In the genomic region with DNA sequence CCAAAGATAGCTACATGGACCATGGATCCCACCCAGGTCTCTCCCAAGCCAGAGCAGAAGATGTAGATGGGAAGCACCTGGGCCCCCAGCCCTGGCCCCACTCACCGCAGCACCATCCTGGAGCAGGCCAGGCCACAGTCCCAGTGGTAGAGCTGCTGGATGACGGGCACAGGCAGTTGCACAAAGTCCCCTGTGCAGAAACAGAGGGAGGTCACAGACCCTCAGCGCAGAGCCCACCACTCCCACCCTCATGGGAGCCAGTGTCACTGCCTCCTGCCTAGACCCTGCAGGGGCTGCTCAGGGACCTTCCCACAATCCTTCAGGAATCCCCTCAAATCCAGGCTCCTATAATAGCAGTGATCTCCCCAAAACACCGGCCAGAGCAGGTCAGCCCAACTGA, we compare ENCODE assay signal across 27 cellular contexts. TPM values are rescaled to one million over a fixed set of nuclear protein-coding genes. Genes with fewer than 3 reads are reported as not detected.
DNase-seq lines count a peak whose midpoint lies in the region; ATAC-seq and TF ChIP-seq lines count a peak whose summit lies in the region.
"Had no signal": no experiment of that assay in that cellular context is flagged by ENCODE, and none has a peak within 500 bp of the region (broad histone marks: within the 10 kb centered on the region; RNA-seq: fewer than 3 reads in every experiment).

No MANE protein-coding gene starts in this region.

- no peaks in the 10 kb centered on the region for H3K9me3 Mint-ChIP-seq in activated CD8-positive, alpha-beta T cell treated with anti-CD3 and anti-CD28 coated beads, Interleukin-2, amount 10 ng/mL, durations not matched to agents 7 days and 5 days (ENCODE audit: insufficient read depth)
- no peaks in the 10 kb centered on the region for H3K9me3 Mint-ChIP-seq in activated CD8-positive, alpha-beta T cell treated with anti-CD3 and anti-CD28 coated beads for 36 hours
- no peaks in the 10 kb centered on the region for H3K9me3 Mint-ChIP-seq in GM23338
- no peaks in the 10 kb centered on the region for H3K9me3 Mint-ChIP-seq in endodermal cell
- H3K9me3 Mint-ChIP-seq: CD8-positive, alpha-beta memory T cell had no signal

- H3F3A ChIP-seq in GM23338 (replicated peaks; ENCODE audit: low read depth), result no peaks in the 10 kb centered on the region

- H3K36me3 Mint-ChIP-seq in activated CD8-positive, alpha-beta T cell treated with anti-CD3 and anti-CD28 coated beads, Interleukin-2, amount 10 ng/mL, durations not matched to agents 7 days and 5 days (ENCODE audit: low read depth), result peaks cover 28% of the 10 kb centered on the region
- peaks cover 17% of the 10 kb centered on the region for H3K36me3 Mint-ChIP-seq in activated CD8-positive, alpha-beta T cell treated with anti-CD3 and anti-CD28 coated beads for 36 hours (ENCODE audit: low read depth)
- H3K36me3 Mint-ChIP-seq in GM23338 (ENCODE audit: low read depth) (peaks cover 33% of the 10 kb centered on the region), endodermal cell (ENCODE audit: low read depth) (peaks cover 36% of the 10 kb centered on the region)

- CTCF ChIA-PET in activated CD8-positive, alpha-beta T cell treated with anti-CD3 and anti-CD28 coated beads, Interleukin-2, amount 10 ng/mL, durations not matched to agents 7 days and 5 days (lab: Charles Lee), result no interaction called here
- CTCF ChIA-PET in activated CD8-positive, alpha-beta T cell treated with anti-CD3 and anti-CD28 coated beads for 36 hours (lab: Charles Lee), result interaction anchor here (1.3 kb wide), 1 partner anchor 23 kb away, joined by 3 read pairs; no protein-coding TSS in a partner anchor

- H3K4me3 Mint-ChIP-seq in activated CD8-positive, alpha-beta T cell treated with anti-CD3 and anti-CD28 coated beads, Interleukin-2, amount 10 ng/mL, durations not matched to agents 7 days and 5 days, result no peak overlapping the region
- no peak overlapping the region for H3K4me3 Mint-ChIP-seq in activated CD8-positive, alpha-beta T cell treated with anti-CD3 and anti-CD28 coated beads for 36 hours
- H3K4me3 Mint-ChIP-seq in GM23338, result no peak overlapping the region
- no peak overlapping the region for H3K4me3 Mint-ChIP-seq in endodermal cell
- H3K4me3 Mint-ChIP-seq: CD8-positive, alpha-beta memory T cell had no signal

- no peak for DNase-seq in activated CD8-positive, alpha-beta T cell treated with anti-CD3 and anti-CD28 coated beads, Interleukin-2, amount 10 ng/mL, durations not matched to agents 7 days and 5 days
- DNase-seq in activated CD8-positive, alpha-beta T cell treated with anti-CD3 and anti-CD28 coated beads for 36 hours, result no peak
- DNase-seq in GM23338 (ENCODE audit: low spot score) (no peak), endodermal cell (no peak), osteoblast (ENCODE audit: insufficient read length, low spot score, missing footprints) (peak; percentile 17), MG63 (no peak), NCI-H524 treated with DMSO at 0.1 percent for 48 hours (lab: John Stamatoyannopoulos, UW) (no peak)
- DNase-seq: ACHN; Calu3; CD8-positive, alpha-beta memory T cell; DMS153; GOT3; MM.1S; NCI-H1048; NCI-H1417 treated with DMSO at 0.1 percent for 48 hours; NCI-H187; NCI-H2107; NCI-H2227 treated with DMSO at 0.1 percent for 48 hours; NCI-H510A; NCI-H748 treated with DMSO at 0.1 percent for 48 hours; NK-92 treated with Interleukin-12 subunit alpha and Interleukin-12 subunit beta, amount 100 ng/mL, for 24 hours had no signal

- POLR2A ChIA-PET in activated CD8-positive, alpha-beta T cell treated with anti-CD3 and anti-CD28 coated beads, Interleukin-2, amount 10 ng/mL, durations not matched to agents 7 days and 5 days (lab: Charles Lee), result interaction anchor here (0.9 kb wide), 1 partner anchor 19 kb away, joined by 3 read pairs; no protein-coding TSS in a partner anchor
- POLR2A ChIA-PET in activated CD8-positive, alpha-beta T cell treated with anti-CD3 and anti-CD28 coated beads for 36 hours (lab: Charles Lee), result interaction anchor here (1.3 kb wide), 1 partner anchor 18 kb away, joined by 5 read pairs; no protein-coding TSS in a partner anchor

- no peak for ATAC-seq in activated CD8-positive, alpha-beta T cell treated with anti-CD3 and anti-CD28 coated beads, Interleukin-2, amount 10 ng/mL, durations not matched to agents 7 days and 5 days
- ATAC-seq in activated CD8-positive, alpha-beta T cell treated with anti-CD3 and anti-CD28 coated beads for 36 hours, result no peak
- ATAC-seq in GM23338, result no peak
- ATAC-seq in GM19351 (IDR thresholded peaks at IDR 0.05; ENCODE audit: unreplicated experiment), result no peak
- ATAC-seq: K562 had no signal

- H4K20me1 ChIP-seq in GM23338 (replicated peaks; ENCODE audit: insufficient read depth), result peaks cover 16% of the 10 kb centered on the region
- peaks cover 65% of the 10 kb centered on the region for H4K20me1 ChIP-seq in osteoblast (ENCODE audit: insufficient read depth, low read length)

- no peak for TF ChIP-seq CTCF in activated CD8-positive, alpha-beta T cell treated with anti-CD3 and anti-CD28 coated beads for 36 hours (IDR thresholded peaks at IDR 0.05)
- TF ChIP-seq CTCF in GM23338 (conservative IDR thresholded peaks at IDR 0.05; ENCODE audit: low read depth in 2 of 2) (no peak), endodermal cell (conservative IDR thresholded peaks at IDR 0.05) (no peak), osteoblast (IDR thresholded peaks at IDR 0.05; ENCODE audit: extremely low read depth, low read depth, low read length) (no peak)

- H3K27ac Mint-ChIP-seq in activated CD8-positive, alpha-beta T cell treated with anti-CD3 and anti-CD28 coated beads, Interleukin-2, amount 10 ng/mL, durations not matched to agents 7 days and 5 days, result peak overlapping the region; percentile 66
- H3K27ac Mint-ChIP-seq in activated CD8-positive, alpha-beta T cell treated with anti-CD3 and anti-CD28 coated beads for 36 hours, result no peak overlapping the region
- H3K27ac Mint-ChIP-seq in GM23338, result 0 out of 2 replicates have a peak overlapping the region, but pooled peaks have one; percentile 59
- H3K27ac Mint-ChIP-seq in endodermal cell, result peak overlapping the region; percentile 66

- WGBS in endodermal cell (ENCODE audit: insufficient coverage in 1 of 2, insufficient read length in 1 of 2), 2 experiments, result 93 to 96% methylated on average over 3 to 4 of the region's 4 CpGs

- no peaks in the 10 kb centered on the region for H3K9me2 ChIP-seq in GM23338 (ENCODE audit: insufficient read depth)

- intact Hi-C loops in activated CD8-positive, alpha-beta T cell treated with anti-CD3 and anti-CD28 coated beads for 36 hours (cut with micrococcal nuclease), result no loop called here

- H3K27me3 ChIP-seq in GM23338 (ENCODE audit: insufficient read depth) (no peaks in the 10 kb centered on the region), endodermal cell (ENCODE audit: control insufficient read depth, insufficient read depth, low read length, poor library complexity, severe bottlenecking) (no peaks in the 10 kb centered on the region), osteoblast (ENCODE audit: insufficient read depth, low read length) (no peaks in the 10 kb centered on the region), MG63 (no peaks in the 10 kb centered on the region)
- H3K27me3 ChIP-seq: BLaER1 treated with 17β-estradiol and CSF1 and Interleukin-3, amounts not matched to agents 10 nM and 100 nM; SJSA1 had no signal

- H3K36me3 ChIP-seq in GM23338 (ENCODE audit: insufficient read depth) (no peaks in the 10 kb centered on the region; the same call in 1 of the 2 replicates), endodermal cell (ENCODE audit: control insufficient read depth, insufficient read depth, low read length) (peaks cover 30% of the 10 kb centered on the region), osteoblast (ENCODE audit: insufficient read depth, low read length) (peaks cover 50% of the 10 kb centered on the region), MG63 (peaks cover 31% of the 10 kb centered on the region)

- H3K4me1 ChIP-seq in GM23338 (ENCODE audit: insufficient read depth) (peaks cover 5% of the 10 kb centered on the region; the same call in 1 of the 2 replicates), endodermal cell (ENCODE audit: control insufficient read depth, insufficient read depth, low read length) (no peaks in the 10 kb centered on the region), osteoblast (ENCODE audit: insufficient read depth, low read length) (peaks cover 22% of the 10 kb centered on the region)

- peaks cover 22% of the 10 kb centered on the region for H3K4me1 Mint-ChIP-seq in activated CD8-positive, alpha-beta T cell treated with anti-CD3 and anti-CD28 coated beads, Interleukin-2, amount 10 ng/mL, durations not matched to agents 7 days and 5 days (ENCODE audit: low read depth)
- peaks cover 17% of the 10 kb centered on the region for H3K4me1 Mint-ChIP-seq in activated CD8-positive, alpha-beta T cell treated with anti-CD3 and anti-CD28 coated beads for 36 hours (ENCODE audit: low read depth)
- H3K4me1 Mint-ChIP-seq in GM23338, result peaks cover 9% of the 10 kb centered on the region; the same call in 2 of the 3 replicates
- peaks cover 9% of the 10 kb centered on the region for H3K4me1 Mint-ChIP-seq in endodermal cell

- no peak overlapping the region for H2AFZ ChIP-seq in GM23338
- H2AFZ ChIP-seq in osteoblast (ENCODE audit: low read length), result no peak overlapping the region

- H3K27ac ChIP-seq in GM23338 (ENCODE audit: low read depth) (no peak overlapping the region), endodermal cell (ENCODE audit: low read depth, low read length) (no peak overlapping the region), osteoblast (ENCODE audit: low read depth, low read length) (no peak overlapping the region)
- H3K27ac ChIP-seq: 22Rv1, SJSA1 had no signal

- no peak overlapping the region for H3K9ac ChIP-seq in endodermal cell (ENCODE audit: extremely low read depth, low read length, poor library complexity, severe bottlenecking)
- H3K9ac ChIP-seq: BLaER1 treated with 17β-estradiol and CSF1 and Interleukin-3, amounts not matched to agents 10 nM and 100 nM had no signal

- H3K79me2 ChIP-seq in GM23338 (replicated peaks; ENCODE audit: insufficient read depth) (peaks cover 35% of the 10 kb centered on the region), osteoblast (ENCODE audit: insufficient read depth, low read length) (peaks cover 71% of the 10 kb centered on the region)

- no peaks in the 10 kb centered on the region for H3K27me3 Mint-ChIP-seq in activated CD8-positive, alpha-beta T cell treated with anti-CD3 and anti-CD28 coated beads, Interleukin-2, amount 10 ng/mL, durations not matched to agents 7 days and 5 days (ENCODE audit: low read depth)
- H3K27me3 Mint-ChIP-seq in activated CD8-positive, alpha-beta T cell treated with anti-CD3 and anti-CD28 coated beads for 36 hours, result no peaks in the 10 kb centered on the region
- H3K27me3 Mint-ChIP-seq in GM23338 (ENCODE audit: insufficient read depth, low read depth, poor library complexity) (peaks cover 3% of the 10 kb centered on the region), endodermal cell (ENCODE audit: insufficient read depth) (no peaks in the 10 kb centered on the region)
- H3K27me3 Mint-ChIP-seq: CD8-positive, alpha-beta memory T cell had no signal

- H3K4me3 ChIP-seq in GM23338, result no peak overlapping the region
- H3K4me3 ChIP-seq in endodermal cell (ENCODE audit: low read length), result no peak overlapping the region
- H3K4me3 ChIP-seq in osteoblast (ENCODE audit: insufficient read depth, low read length), result no peak overlapping the region
- no peak overlapping the region for H3K4me3 ChIP-seq in MG63
- H3K4me3 ChIP-seq: BLaER1 treated with 17β-estradiol and CSF1 and Interleukin-3, amounts not matched to agents 10 nM and 100 nM; K562; SJSA1 had no signal

- H3K9me3 ChIP-seq in endodermal cell (ENCODE audit: control insufficient read depth, low read length) (no peaks in the 10 kb centered on the region), osteoblast (ENCODE audit: low read depth, low read length) (no peaks in the 10 kb centered on the region), MG63 (no peaks in the 10 kb centered on the region)
- H3K9me3 ChIP-seq: BLaER1 treated with 17β-estradiol and CSF1 and Interleukin-3, amounts not matched to agents 10 nM and 100 nM; SJSA1 had no signal

- no peak overlapping the region for H3K4me2 ChIP-seq in GM23338
- no peak overlapping the region for H3K4me2 ChIP-seq in osteoblast (ENCODE audit: insufficient read depth, low read length)

RNA-seq across cellular contexts. Expression of gene GUCD1, which starts 6.1 kb away (rescaled TPM):
- total RNA-seq in activated CD8-positive, alpha-beta T cell treated with anti-CD3 and anti-CD28 coated beads, Interleukin-2, amount 10 ng/mL, durations not matched to agents 7 days and 5 days, result 100 to 1,000 TPM; 129 to 133 TPM
- 100 to 1,000 TPM in 1 of 2 experiments, 10 to 100 TPM in 1; 99.7 to 111 TPM for total RNA-seq in activated CD8-positive, alpha-beta T cell treated with anti-CD3 and anti-CD28 coated beads for 36 hours
- 91.1 and 106 TPM in 2 replicates for total RNA-seq in GM23338 (2014; rRNA removed; shearing (Covaris generic))
- polyA plus RNA-seq in GM23338 (2016; fragmentation: Nextera tagmentation; extraction: Ambion mirVana), result 39.0 and 47.9 TPM in 2 replicates
- total RNA-seq in endodermal cell, result 10 to 100 TPM; 64.7 to 73.6 TPM
- 38.1 TPM for polyA plus RNA-seq in endodermal cell (2013, experiment 1 of 2)
- polyA plus RNA-seq in endodermal cell (2013, experiment 2 of 2), result 44.2 TPM
- total RNA-seq in osteoblast, result 146 and 155 TPM in 2 replicates
- total RNA-seq in MG63 (2014; rRNA removed; shearing (Covaris generic); ENCODE audit: low replicate concordance), result 66.8 and 128 TPM in 2 replicates

RNA-seq across cellular contexts. Expression of gene SNRPD3, which starts 7.0 kb away (rescaled TPM):
- total RNA-seq in activated CD8-positive, alpha-beta T cell treated with anti-CD3 and anti-CD28 coated beads, Interleukin-2, amount 10 ng/mL, durations not matched to agents 7 days and 5 days, result 100 to 1,000 TPM; 136 to 144 TPM
- 100 to 1,000 TPM; 153 to 165 TPM for total RNA-seq in activated CD8-positive, alpha-beta T cell treated with anti-CD3 and anti-CD28 coated beads for 36 hours
- total RNA-seq in GM23338 (2014; rRNA removed; shearing (Covaris generic)), result 289 and 314 TPM in 2 replicates
- polyA plus RNA-seq in GM23338 (2016; fragmentation: Nextera tagmentation; extraction: Ambion mirVana), result 340 and 375 TPM in 2 replicates
- total RNA-seq in endodermal cell (100 to 1,000 TPM; 158 to 180 TPM), osteoblast (51.9 and 57.5 TPM in 2 replicates)
- polyA plus RNA-seq in endodermal cell (2013, experiment 1 of 2), result 174 TPM
- 166 TPM for polyA plus RNA-seq in endodermal cell (2013, experiment 2 of 2)
- total RNA-seq in MG63 (2014; rRNA removed; shearing (Covaris generic); ENCODE audit: low replicate concordance), result 75.1 and 110 TPM in 2 replicates

RNA-seq across cellular contexts. Expression of gene LRRC75B, which starts 44.1 kb away (rescaled TPM):
- total RNA-seq in activated CD8-positive, alpha-beta T cell treated with anti-CD3 and anti-CD28 coated beads, Interleukin-2, amount 10 ng/mL, durations not matched to agents 7 days and 5 days, result 1 to 10 TPM in 1 of 2 experiments, under 1 TPM in 1; 0.91 to 1.3 TPM
- total RNA-seq in activated CD8-positive, alpha-beta T cell treated with anti-CD3 and anti-CD28 coated beads for 36 hours, result 1 to 10 TPM; 1.2 to 1.5 TPM
- 12.8 and 22.1 TPM in 2 replicates for total RNA-seq in GM23338 (2014; rRNA removed; shearing (Covaris generic))
- 17.6 and 21.4 TPM in 2 replicates for polyA plus RNA-seq in GM23338 (2016; fragmentation: Nextera tagmentation; extraction: Ambion mirVana)
- 10 to 100 TPM; 27.4 to 31.2 TPM for total RNA-seq in endodermal cell
- polyA plus RNA-seq in endodermal cell (2013, experiment 1 of 2), result 30.7 TPM
- polyA plus RNA-seq in endodermal cell (2013, experiment 2 of 2), result 24.6 TPM
- 5.1 and 8.5 TPM in 2 replicates for total RNA-seq in osteoblast
- 5.9 TPM in 1 of 2 replicates, not detected in the other for total RNA-seq in MG63 (2014; rRNA removed; shearing (Covaris generic); ENCODE audit: low replicate concordance)
- polyA plus RNA-seq: CD8-positive, alpha-beta memory T cell had no signal

RNA-seq across cellular contexts. Expression of gene UPB1, which starts 53.7 kb away (rescaled TPM):
- under 1 TPM; 0.24 to 0.31 TPM for total RNA-seq in activated CD8-positive, alpha-beta T cell treated with anti-CD3 and anti-CD28 coated beads, Interleukin-2, amount 10 ng/mL, durations not matched to agents 7 days and 5 days
- total RNA-seq in activated CD8-positive, alpha-beta T cell treated with anti-CD3 and anti-CD28 coated beads for 36 hours, result under 1 TPM; 0.16 to 0.49 TPM
- total RNA-seq in GM23338 (2014; rRNA removed; shearing (Covaris generic)), result 0.16 TPM in 1 of 2 replicates, not detected in the other
- 0.13 and 0.14 TPM in 2 replicates for polyA plus RNA-seq in GM23338 (2016; fragmentation: Nextera tagmentation; extraction: Ambion mirVana)
- total RNA-seq in endodermal cell (under 1 TPM in 1 of 2 donors, not detected in 1; 0.40 TPM), osteoblast (under 0.01 TPM in 1 of 2 replicates, not detected in the other)
- 0.14 TPM for polyA plus RNA-seq in endodermal cell (2013, experiment 1 of 2)
- 0.33 TPM for polyA plus RNA-seq in endodermal cell (2013, experiment 2 of 2)
- not detected in 2 replicates for total RNA-seq in MG63 (2014; rRNA removed; shearing (Covaris generic); ENCODE audit: low replicate concordance)
- total RNA-seq: CD8-positive, alpha-beta memory T cell; LHCN-M2 had no signal

RNA-seq across cellular contexts. Expression of gene GGT1, which starts 54.2 kb away (rescaled TPM):
- 10 to 100 TPM; 20.0 to 23.6 TPM for total RNA-seq in activated CD8-positive, alpha-beta T cell treated with anti-CD3 and anti-CD28 coated beads, Interleukin-2, amount 10 ng/mL, durations not matched to agents 7 days and 5 days
- 10 to 100 TPM; 15.6 to 17.8 TPM for total RNA-seq in activated CD8-positive, alpha-beta T cell treated with anti-CD3 and anti-CD28 coated beads for 36 hours
- total RNA-seq in GM23338 (2014; rRNA removed; shearing (Covaris generic)), result 4.5 and 7.4 TPM in 2 replicates
- 6.4 and 6.6 TPM in 2 replicates for polyA plus RNA-seq in GM23338 (2016; fragmentation: Nextera tagmentation; extraction: Ambion mirVana)
- total RNA-seq in endodermal cell, result 10 to 100 TPM; 22.4 to 52.8 TPM
- 6.2 TPM for polyA plus RNA-seq in endodermal cell (2013, experiment 1 of 2)
- 6.4 TPM for polyA plus RNA-seq in endodermal cell (2013, experiment 2 of 2)
- total RNA-seq in osteoblast, result 0.36 and 0.59 TPM in 2 replicates
- total RNA-seq in MG63 (2014; rRNA removed; shearing (Covaris generic); ENCODE audit: low replicate concordance), result 2.2 TPM in 1 of 2 replicates, not detected in the other
